ENCODE assay signal across 25 cellular contexts in the genomic region with DNA sequence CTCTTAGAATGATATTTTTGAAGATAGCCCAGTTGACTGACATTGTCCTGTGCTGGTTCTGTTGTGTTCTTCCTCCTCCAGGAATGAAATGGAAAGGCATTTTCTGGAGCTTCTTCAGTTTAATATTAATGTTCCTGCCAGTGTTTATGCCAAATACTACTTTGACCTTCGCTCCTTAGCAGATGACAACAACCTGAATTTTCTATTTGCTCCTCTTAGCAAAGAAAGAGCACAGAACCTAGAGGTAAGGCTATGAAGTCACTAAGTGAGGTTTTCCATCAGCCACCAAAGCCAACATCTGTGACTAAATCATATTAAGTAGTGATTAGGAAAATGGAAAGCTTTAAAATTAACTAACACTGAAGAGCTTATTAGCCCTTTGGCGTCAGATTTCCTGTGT.
"Had no signal": no experiment of that assay in that cellular context is flagged by ENCODE, and none has a peak within 500 bp of the region (broad histone marks: within the 10 kb centered on the region; RNA-seq: fewer than 3 reads in every experiment).

No MANE protein-coding gene starts in this region.

- H3K9me3 ChIP-seq: heart right ventricle, left lung, neutrophil, psoas muscle, spleen, thoracic aorta, transverse colon had no signal

- H3K27me3 ChIP-seq: heart right ventricle, left lung, neutrophil, spleen, transverse colon had no signal

- H3K4me3 Mint-ChIP-seq: natural killer cell treated with Interleukin-12 subunit alpha and Interleukin-12 subunit beta and Interleukin-15 and Interleukin-18, amount 100 ng/mL, for 72 hours; stimulated activated naive B cell treated with anti-CD40 and anti-IgM and Interleukin-4, amounts not matched to agents 10 μg/mL and 1 μg/mL and 100 μg/mL, for 72 hours; stimulated activated naive CD8-positive, alpha-beta T cell treated with anti-CD3 and anti-CD28 coated beads, Interleukin-15, amount 100 ng/mL, for 72 hours had no signal

- H3K36me3 Mint-ChIP-seq: natural killer cell treated with Interleukin-12 subunit alpha and Interleukin-12 subunit beta and Interleukin-15 and Interleukin-18, amount 100 ng/mL, for 72 hours had no signal

- H3K9me3 Mint-ChIP-seq: natural killer cell treated with Interleukin-12 subunit alpha and Interleukin-12 subunit beta and Interleukin-15 and Interleukin-18, amount 100 ng/mL, for 72 hours; stimulated activated naive B cell treated with anti-CD40 and anti-IgM and Interleukin-4, amounts not matched to agents 10 μg/mL and 1 μg/mL and 100 μg/mL, for 72 hours; stimulated activated naive CD8-positive, alpha-beta T cell treated with anti-CD3 and anti-CD28 coated beads, Interleukin-15, amount 100 ng/mL, for 72 hours had no signal

- DNase-seq: cerebellar nuclear complex; dermis blood vessel endothelial cell; effector CD4-positive, alpha-beta T cell; heart right ventricle; islet precursor cell; left lung; mesenchymal stem cell; midbrain; psoas muscle; retina; spleen; stimulated activated CD4-positive, alpha-beta T cell treated with anti-CD3 and anti-CD28 coated beads, Interleukin-15, amount 100 ng/mL, for 24 hours; stimulated activated CD4-positive, alpha-beta T cell treated with anti-CD3 and anti-CD28 coated beads, Interleukin-1b, Interleukin-23, amount 100 ng/mL, for 48 hours; stimulated activated CD4-positive, alpha-beta T cell treated with anti-CD3 and anti-CD28 coated beads, Interleukin-4, amount 100 ng/mL, for 24 hours; stimulated activated naive B cell treated with anti-CD40 and anti-IgM and Interleukin-4, amounts not matched to agents 10 μg/mL and 1 μg/mL and 100 μg/mL, for 72 hours; stimulated activated naive CD8-positive, alpha-beta T cell treated with anti-CD3 and anti-CD28 coated beads, Interleukin-15, amount 100 ng/mL, for 72 hours; transverse colon had no signal

- H3K27ac Mint-ChIP-seq: natural killer cell treated with Interleukin-12 subunit alpha and Interleukin-12 subunit beta and Interleukin-15 and Interleukin-18, amount 100 ng/mL, for 72 hours; stimulated activated naive B cell treated with anti-CD40 and anti-IgM and Interleukin-4, amounts not matched to agents 10 μg/mL and 1 μg/mL and 100 μg/mL, for 72 hours; stimulated activated naive CD8-positive, alpha-beta T cell treated with anti-CD3 and anti-CD28 coated beads, Interleukin-15, amount 100 ng/mL, for 72 hours had no signal

- H3K4me1 ChIP-seq: heart right ventricle, left lung, psoas muscle, spleen had no signal

- FAIRE-seq: colon, frontal cortex had no signal

- ATAC-seq: esophagus mucosa; heart right ventricle; left lung; natural killer cell treated with Interleukin-12 subunit alpha and Interleukin-12 subunit beta and Interleukin-15 and Interleukin-18, amount 100 ng/mL, for 72 hours; psoas muscle; sciatic nerve; stimulated activated naive B cell treated with anti-CD40 and anti-IgM and Interleukin-4, amounts not matched to agents 10 μg/mL and 1 μg/mL and 100 μg/mL, for 72 hours; stimulated activated naive CD8-positive, alpha-beta T cell treated with anti-CD3 and anti-CD28 coated beads, Interleukin-15, amount 100 ng/mL, for 72 hours had no signal

- H3K27ac ChIP-seq: heart right ventricle, left lung, neutrophil, psoas muscle, spleen, thoracic aorta, transverse colon had no signal

- H3K4me1 Mint-ChIP-seq: stimulated activated naive B cell treated with anti-CD40 and anti-IgM and Interleukin-4, amounts not matched to agents 10 μg/mL and 1 μg/mL and 100 μg/mL, for 72 hours; stimulated activated naive CD8-positive, alpha-beta T cell treated with anti-CD3 and anti-CD28 coated beads, Interleukin-15, amount 100 ng/mL, for 72 hours had no signal

- H3K4me3 ChIP-seq: heart right ventricle, left lung, lung, psoas muscle, spleen, thoracic aorta, transverse colon had no signal

- H3K27me3 Mint-ChIP-seq: natural killer cell treated with Interleukin-12 subunit alpha and Interleukin-12 subunit beta and Interleukin-15 and Interleukin-18, amount 100 ng/mL, for 72 hours; stimulated activated naive B cell treated with anti-CD40 and anti-IgM and Interleukin-4, amounts not matched to agents 10 μg/mL and 1 μg/mL and 100 μg/mL, for 72 hours; stimulated activated naive CD8-positive, alpha-beta T cell treated with anti-CD3 and anti-CD28 coated beads, Interleukin-15, amount 100 ng/mL, for 72 hours had no signal
